In genomic region chr16:31331141-31331764, GRCh38 we compare ENCODE assay signal across 10 cellular contexts. TPM values are rescaled to one million over a fixed set of nuclear protein-coding genes. Genes with fewer than 3 reads are reported as not detected.
DNase-seq lines count a peak whose midpoint lies in the region; ATAC-seq, FAIRE-seq and TF ChIP-seq lines count a peak whose summit lies in the region.
"Had no signal": no experiment of that assay in that cellular context is flagged by ENCODE, and none has a peak within 500 bp of the region (broad histone marks: within the 10 kb centered on the region; RNA-seq: fewer than 3 reads in every experiment).

No MANE protein-coding gene starts in this region.

- ATAC-seq in activated T-helper 17 cell treated with anti-CD3 and anti-CD28 coated beads, Interleukin-2, amount 50 U/mL, for 72 hours (replicated peaks): peak; percentile 59
- ATAC-seq in HG02678 (IDR thresholded peaks at IDR 0.05; ENCODE audit: unreplicated experiment): no peak
- no peak for ATAC-seq in GM18502 (IDR thresholded peaks at IDR 0.05; ENCODE audit: poor library complexity, unreplicated experiment)

- peak overlapping the region; percentile 53; the same call in 1 of the 2 replicates for H3K4me3 ChIP-seq in iPS-20b (ENCODE audit: low read length)
- H3K4me3 ChIP-seq in thymus (ENCODE audit: low read length): peak overlapping the region; percentile 56

- H3K27ac Mint-ChIP-seq in activated T-helper 17 cell treated with anti-CD3 and anti-CD28 coated beads, Interleukin-2, amount 50 U/mL, for 72 hours: peak overlapping the region; percentile 9

- H3K4me1 ChIP-seq in iPS-20b (ENCODE audit: insufficient read depth, low read length) (no peaks in the 10 kb centered on the region; the same call in 1 of the 2 replicates), thymus (ENCODE audit: control insufficient read depth, insufficient read depth, low read length) (peaks cover 6% of the 10 kb centered on the region)

- H3K27me3 Mint-ChIP-seq in activated T-helper 17 cell treated with anti-CD3 and anti-CD28 coated beads, Interleukin-2, amount 50 U/mL, for 72 hours: peaks cover 21% of the 10 kb centered on the region

- no peaks in the 10 kb centered on the region for H3K9me3 ChIP-seq in iPS-20b (ENCODE audit: insufficient read depth, low read depth, low read length)
- no peaks in the 10 kb centered on the region for H3K9me3 ChIP-seq in thymus (ENCODE audit: control insufficient read depth)

- no peak overlapping the region for H3K9ac ChIP-seq in iPS-20b (ENCODE audit: low read depth, low read length)

- H3K27ac ChIP-seq in iPS-20b (ENCODE audit: low read length): no peak overlapping the region
- no peak overlapping the region for H3K27ac ChIP-seq in thymus (ENCODE audit: low read depth)

- H3K36me3 Mint-ChIP-seq in activated T-helper 17 cell treated with anti-CD3 and anti-CD28 coated beads, Interleukin-2, amount 50 U/mL, for 72 hours (ENCODE audit: low read depth): no peaks in the 10 kb centered on the region

- peaks cover 41% of the 10 kb centered on the region for H3K27me3 ChIP-seq in iPS-20b (ENCODE audit: insufficient read depth, low read length)
- no peaks in the 10 kb centered on the region for H3K27me3 ChIP-seq in thymus (ENCODE audit: control insufficient read depth, insufficient read depth)

- no peaks in the 10 kb centered on the region for H3K9me3 Mint-ChIP-seq in activated T-helper 17 cell treated with anti-CD3 and anti-CD28 coated beads, Interleukin-2, amount 50 U/mL, for 72 hours

- DNase-seq in activated gamma-delta T cell treated with Interleukin-2 at 50 U/mL for 16 hours (peak; percentile 50), activated gamma-delta T cell (lab: John Stamatoyannopoulos, UW) (no peak), H54 (ENCODE audit: insufficient read length, low spot score) (no peak)
- DNase-seq: OCI-M1, small intestine had no signal

- H3K4me1 Mint-ChIP-seq in activated T-helper 17 cell treated with anti-CD3 and anti-CD28 coated beads, Interleukin-2, amount 50 U/mL, for 72 hours: peaks cover 17% of the 10 kb centered on the region

- H3K4me3 Mint-ChIP-seq in activated T-helper 17 cell treated with anti-CD3 and anti-CD28 coated beads, Interleukin-2, amount 50 U/mL, for 72 hours: peak overlapping the region; percentile 53

- TF ChIP-seq POLR2A in H54 (IDR thresholded peaks at IDR 0.05; ENCODE audit: low read depth, low read length): no peak

- WGBS in thymus: 4% methylated on average over 46 of the region's 46 CpGs

- H3K36me3 ChIP-seq in iPS-20b (ENCODE audit: insufficient read depth, low read depth, low read length) (no peaks in the 10 kb centered on the region), thymus (ENCODE audit: control insufficient read depth, insufficient read depth) (no peaks in the 10 kb centered on the region)

- no peak for FAIRE-seq in H54 (lab: Jason Lieb, UNC)
- FAIRE-seq: small intestine had no signal

RNA-seq across cellular contexts. Expression of gene ITGAX, which starts 23.7 kb away (rescaled TPM):
- 10 to 100 TPM; 25.5 to 50.4 TPM for total RNA-seq in activated T-helper 17 cell treated with anti-CD3 and anti-CD28 coated beads, Interleukin-2, amount 50 U/mL, for 72 hours
- 15.5 TPM for polyA plus RNA-seq in thymus
